Comparison of ENCODE assay signal across 1 cellular context in the genomic region with DNA sequence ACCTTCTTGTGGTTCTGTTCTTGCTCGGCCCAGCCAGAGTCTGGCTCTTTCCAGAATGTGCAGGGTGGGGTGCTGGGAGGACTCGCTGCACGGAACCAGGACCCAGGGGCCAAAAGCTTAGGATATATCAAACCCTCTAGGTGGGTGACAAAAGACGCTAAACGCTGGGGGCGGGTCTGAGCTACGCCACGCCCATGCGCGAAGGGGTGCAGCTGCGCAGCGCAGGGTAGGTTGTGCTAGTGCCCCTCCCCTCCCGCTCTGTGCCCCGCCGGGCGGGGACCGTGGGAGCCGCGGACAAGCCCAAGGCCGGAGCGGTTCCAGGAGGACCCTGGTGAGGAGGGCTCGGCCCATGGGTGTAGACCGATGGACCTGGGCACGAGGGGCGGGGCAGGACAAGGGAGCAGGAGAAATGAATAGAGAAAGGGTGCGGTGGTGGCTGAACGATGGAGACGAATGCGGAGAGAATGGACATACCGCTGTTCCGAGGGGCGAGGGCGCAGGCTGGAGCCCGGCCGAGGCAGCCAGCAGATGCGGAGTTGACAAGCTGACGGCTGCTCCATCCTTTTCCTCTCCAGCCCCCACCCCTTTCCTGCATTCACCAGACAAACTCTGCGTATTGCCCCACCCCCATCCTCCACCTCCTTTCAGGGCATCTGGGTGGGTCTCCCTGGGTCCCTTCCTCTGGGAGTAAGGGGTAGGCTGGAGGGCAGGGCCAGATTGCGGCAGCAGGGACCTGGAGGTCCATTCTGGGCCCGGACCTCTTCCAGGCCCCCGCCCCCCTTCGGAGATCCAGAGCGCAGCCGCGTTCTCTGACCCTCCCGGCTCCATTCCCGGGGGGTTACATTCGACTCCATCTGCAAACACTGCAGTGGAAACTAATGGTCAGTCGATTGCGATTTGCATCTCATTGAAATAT.
A peak's percentile ranks its signal among the peaks of the same experiment; 100 is the strongest.
TF ChIP-seq lines count a peak whose summit lies in the region.

A gene with protein sequence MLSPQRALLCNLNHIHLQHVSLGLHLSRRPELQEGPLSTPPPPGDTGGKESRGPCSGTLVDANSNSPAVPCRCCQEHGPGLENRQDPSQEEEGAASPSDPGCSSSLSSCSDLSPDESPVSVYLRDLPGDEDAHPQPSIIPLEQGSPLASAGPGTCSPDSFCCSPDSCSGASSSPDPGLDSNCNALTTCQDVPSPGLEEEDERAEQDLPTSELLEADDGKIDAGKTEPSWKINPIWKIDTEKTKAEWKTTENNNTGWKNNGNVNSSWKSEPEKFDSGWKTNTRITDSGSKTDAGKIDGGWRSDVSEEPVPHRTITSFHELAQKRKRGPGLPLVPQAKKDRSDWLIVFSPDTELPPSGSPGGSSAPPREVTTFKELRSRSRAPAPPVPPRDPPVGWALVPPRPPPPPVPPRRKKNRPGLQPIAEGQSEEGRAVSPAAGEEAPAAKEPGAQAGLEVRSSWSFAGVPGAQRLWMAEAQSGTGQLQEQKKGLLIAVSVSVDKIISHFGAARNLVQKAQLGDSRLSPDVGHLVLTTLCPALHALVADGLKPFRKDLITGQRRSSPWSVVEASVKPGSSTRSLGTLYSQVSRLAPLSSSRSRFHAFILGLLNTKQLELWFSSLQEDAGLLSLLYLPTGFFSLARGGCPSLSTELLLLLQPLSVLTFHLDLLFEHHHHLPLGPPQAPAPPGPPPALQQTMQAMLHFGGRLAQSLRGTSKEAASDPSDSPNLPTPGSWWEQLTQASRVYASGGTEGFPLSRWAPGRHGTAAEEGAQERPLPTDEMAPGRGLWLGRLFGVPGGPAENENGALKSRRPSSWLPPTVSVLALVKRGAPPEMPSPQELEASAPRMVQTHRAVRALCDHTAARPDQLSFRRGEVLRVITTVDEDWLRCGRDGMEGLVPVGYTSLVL (plus strand): TSS at position 234 of the 916 bp plus-strand sequence. CDS start 880 bp downstream, outside the sequence.

TF ChIP-seq in K562, 482 proteins besides CTCF, POLR2A, EP300 and RAD21 (continued from another document):
- TF ChIP-seq MED1 (CRISPR knock-in tag; IDR thresholded peaks at IDR 0.05; ENCODE audit: borderline replicate concordance), result no peak
- TF ChIP-seq ZC3H4 (CRISPR knock-in tag; IDR thresholded peaks at IDR 0.05; ENCODE audit: borderline replicate concordance), result no peak
- TF ChIP-seq SRSF1 (IDR thresholded peaks at IDR 0.05; ENCODE audit: low read depth, low read length), result no peak
- TF ChIP-seq EHMT2 (IDR thresholded peaks at IDR 0.05), result no peak
- TF ChIP-seq ZNF324 (CRISPR knock-in tag; IDR thresholded peaks at IDR 0.05), result no peak
- TF ChIP-seq, protein P1, sequence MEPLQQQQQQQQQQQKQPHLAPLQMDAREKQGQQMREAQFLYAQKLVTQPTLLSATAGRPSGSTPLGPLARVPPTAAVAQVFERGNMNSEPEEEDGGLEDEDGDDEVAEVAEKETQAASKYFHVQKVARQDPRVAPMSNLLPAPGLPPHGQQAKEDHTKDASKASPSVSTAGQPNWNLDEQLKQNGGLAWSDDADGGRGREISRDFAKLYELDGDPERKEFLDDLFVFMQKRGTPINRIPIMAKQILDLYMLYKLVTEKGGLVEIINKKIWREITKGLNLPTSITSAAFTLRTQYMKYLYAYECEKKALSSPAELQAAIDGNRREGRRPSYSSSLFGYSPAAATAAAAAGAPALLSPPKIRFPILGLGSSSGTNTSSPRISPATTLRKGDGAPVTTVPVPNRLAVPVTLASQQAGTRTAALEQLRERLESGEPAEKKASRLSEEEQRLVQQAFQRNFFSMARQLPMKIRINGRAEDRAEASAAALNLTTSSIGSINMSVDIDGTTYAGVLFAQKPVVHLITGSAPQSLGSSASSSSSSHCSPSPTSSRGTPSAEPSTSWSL (CRISPR knock-in tag; IDR thresholded peaks at IDR 0.05; ENCODE audit: borderline replicate concordance), result no peak
- TF ChIP-seq HMGN3 (IDR thresholded peaks at IDR 0.05; ENCODE audit: borderline replicate concordance, extremely low read depth, insufficient read length, low read depth, low read length), result peak; percentile 91
